In genomic region chr5:118687085-118687484, GRCh38 we compare ENCODE assay signal across 2 cellular contexts.
TF ChIP-seq lines count a peak whose summit lies in the region.

No MANE protein-coding gene starts in this region.

TF ChIP-seq in GM12878, 131 proteins besides CTCF, POLR2A, EP300 and RAD21 (continued from another document):
- no peak for TF ChIP-seq IRF5 (IDR thresholded peaks at IDR 0.05; ENCODE audit: borderline replicate concordance)
- no peak for TF ChIP-seq BMI1 (IDR thresholded peaks at IDR 0.05; ENCODE audit: borderline replicate concordance)
- no peak for TF ChIP-seq NR2C2 (IDR thresholded peaks at IDR 0.05; ENCODE audit: borderline replicate concordance, control insufficient read depth, insufficient read length, low read depth)
- TF ChIP-seq SUPT20H (IDR thresholded peaks at IDR 0.05; ENCODE audit: borderline replicate concordance, control insufficient read depth, low read depth, low read length): no peak
- TF ChIP-seq KAT2A (conservative IDR thresholded peaks at IDR 0.05; ENCODE audit: control insufficient read depth, low read depth, low read length): no peak
- no peak for TF ChIP-seq SMC3 (IDR thresholded peaks at IDR 0.05; ENCODE audit: borderline replicate concordance, low read length)
- TF ChIP-seq IRF3 (IDR thresholded peaks at IDR 0.05): no peak
- TF ChIP-seq ATF2 (IDR thresholded peaks at IDR 0.05; ENCODE audit: low read length): no peak

TF ChIP-seq in HepG2, 621 proteins besides CTCF, POLR2A, EP300 and RAD21 (continued from another document):
- no peak for TF ChIP-seq THAP9 (CRISPR knock-in tag; IDR thresholded peaks at IDR 0.05; ENCODE audit: borderline replicate concordance)
- TF ChIP-seq ZNF446 (CRISPR knock-in tag; IDR thresholded peaks at IDR 0.05): no peak
- no peak for TF ChIP-seq FOXA1 (IDR thresholded peaks at IDR 0.05)
- no peak for TF ChIP-seq FOXA1 (CRISPR knock-in tag; IDR thresholded peaks at IDR 0.05)
- no peak for TF ChIP-seq ZNF710 (CRISPR knock-in tag; IDR thresholded peaks at IDR 0.05; ENCODE audit: borderline replicate concordance)
- no peak for TF ChIP-seq ZNF780A (CRISPR knock-in tag; IDR thresholded peaks at IDR 0.05)
- no peak for TF ChIP-seq ZNF138 (CRISPR knock-in tag; IDR thresholded peaks at IDR 0.05; ENCODE audit: low read depth)
- no peak for TF ChIP-seq REXO4 (CRISPR knock-in tag; IDR thresholded peaks at IDR 0.05; ENCODE audit: borderline replicate concordance)
- no peak for TF ChIP-seq POGK (CRISPR knock-in tag; conservative IDR thresholded peaks at IDR 0.05)
- TF ChIP-seq MLXIP (CRISPR knock-in tag; IDR thresholded peaks at IDR 0.05; ENCODE audit: borderline replicate concordance): no peak
- no peak for TF ChIP-seq SNAPC5 (CRISPR knock-in tag; IDR thresholded peaks at IDR 0.05; ENCODE audit: borderline replicate concordance)
- TF ChIP-seq ATF4 (CRISPR knock-in tag; IDR thresholded peaks at IDR 0.05): no peak
- TF ChIP-seq ZBTB21 (CRISPR knock-in tag; IDR thresholded peaks at IDR 0.05): no peak
- no peak for TF ChIP-seq IKZF5 (CRISPR knock-in tag; IDR thresholded peaks at IDR 0.05)
- TF ChIP-seq JUND (CRISPR knock-in tag; IDR thresholded peaks at IDR 0.05): no peak
- no peak for TF ChIP-seq BCLAF1 (IDR thresholded peaks at IDR 0.05)
